In the genomic region with DNA sequence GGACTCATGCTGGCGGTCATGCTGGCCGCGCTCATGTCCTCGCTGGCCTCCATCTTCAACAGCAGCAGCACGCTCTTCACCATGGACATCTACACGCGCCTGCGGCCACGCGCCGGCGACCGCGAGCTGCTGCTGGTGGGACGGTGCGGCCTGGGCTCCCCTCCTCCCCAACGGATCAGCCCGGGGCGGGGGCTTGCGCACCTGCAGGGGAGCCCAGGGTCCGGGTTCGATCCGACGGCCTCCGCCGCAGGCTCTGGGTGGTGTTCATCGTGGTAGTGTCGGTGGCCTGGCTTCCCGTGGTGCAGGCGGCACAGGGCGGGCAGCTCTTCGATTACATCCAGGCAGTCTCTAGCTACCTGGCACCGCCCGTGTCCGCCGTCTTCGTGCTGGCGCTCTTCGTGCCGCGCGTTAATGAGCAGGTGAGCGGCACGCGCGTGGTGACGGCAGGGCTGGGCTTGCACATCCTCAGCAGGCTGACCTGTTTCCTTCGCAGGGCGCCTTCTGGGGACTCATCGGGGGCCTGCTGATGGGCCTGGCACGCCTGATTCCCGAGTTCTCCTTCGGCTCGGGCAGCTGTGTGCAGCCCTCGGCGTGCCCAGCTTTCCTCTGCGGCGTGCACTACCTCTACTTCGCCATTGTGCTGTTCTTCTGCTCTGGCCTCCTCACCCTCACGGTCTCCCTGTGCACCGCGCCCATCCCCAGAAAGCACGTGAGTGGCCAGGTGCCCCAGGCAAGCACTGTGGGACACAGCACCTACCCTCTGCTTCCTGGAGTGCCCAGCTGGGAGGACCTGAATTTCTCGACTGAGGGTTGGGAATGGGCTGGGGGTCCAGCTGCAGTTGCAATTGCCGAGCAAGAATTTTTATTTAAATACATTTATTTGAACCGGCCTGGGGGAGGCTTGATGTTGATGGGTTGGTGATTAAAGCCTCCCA, we compare ENCODE assay signal across 10 cellular contexts. TPM values are rescaled to one million over a fixed set of nuclear protein-coding genes. Genes with fewer than 3 reads are reported as not detected.
DNase-seq lines count a peak whose midpoint lies in the region; ATAC-seq and TF ChIP-seq lines count a peak whose summit lies in the region.
"Had no signal": no experiment of that assay in that cellular context is flagged by ENCODE, and none has a peak within 500 bp of the region (broad histone marks: within the 10 kb centered on the region; RNA-seq: fewer than 3 reads in every experiment).

No MANE protein-coding gene starts in this region.

- peaks cover 8% of the 10 kb centered on the region for H3K36me3 Mint-ChIP-seq in stimulated activated effector memory CD8-positive, alpha-beta T cell treated with anti-CD3 and anti-CD28 coated beads, Interleukin-12 subunit alpha, Interleukin-12 subunit beta, amount 100 ng/mL, for 72 hours

- H3K36me3 ChIP-seq in iPS-20b (ENCODE audit: insufficient read depth, low read depth, low read length), result no peaks in the 10 kb centered on the region; the same call in 1 of the 2 replicates
- peaks cover 0 to 29% of the 10 kb centered on the region in 2 donors for H3K36me3 ChIP-seq in adrenal gland (replicated peaks in 1 of 2)

- no peaks in the 10 kb centered on the region for H3K9me3 Mint-ChIP-seq in stimulated activated effector memory CD8-positive, alpha-beta T cell treated with anti-CD3 and anti-CD28 coated beads, Interleukin-12 subunit alpha, Interleukin-12 subunit beta, amount 100 ng/mL, for 72 hours

- H3K4me1 Mint-ChIP-seq in stimulated activated effector memory CD8-positive, alpha-beta T cell treated with anti-CD3 and anti-CD28 coated beads, Interleukin-12 subunit alpha, Interleukin-12 subunit beta, amount 100 ng/mL, for 72 hours, result peaks cover 7% of the 10 kb centered on the region

- DNase-seq in NCI-H748 (lab: John Stamatoyannopoulos, UW; ENCODE audit: unreplicated experiment), result peak; percentile 49
- DNase-seq in NCI-H748 treated with DMSO at 0.1 percent for 48 hours (lab: John Stamatoyannopoulos, UW), result no peak
- DNase-seq in astrocyte of the cerebellum (ENCODE audit: low read depth), result no peak
- no peak for DNase-seq in stimulated activated effector memory CD8-positive, alpha-beta T cell treated with anti-CD3 and anti-CD28 coated beads, Interleukin-12 subunit alpha, Interleukin-12 subunit beta, amount 100 ng/mL, for 72 hours (ENCODE audit: low spot score in 2 of 2)
- no peak for DNase-seq in stimulated activated CD4-positive, alpha-beta T cell treated with anti-CD3 and anti-CD28 coated beads, Interleukin-4, amount 100 ng/mL, for 1 hour
- DNase-seq in NCI-H187 (lab: John Stamatoyannopoulos, UW), result no peak
- no peak for DNase-seq in adrenal gland
- DNase-seq: NCI-H187 treated with DMSO at 0.1 percent for 48 hours had no signal

- H3K9ac ChIP-seq in iPS-20b (ENCODE audit: low read depth, low read length), result no peak overlapping the region

- in situ Hi-C loops in astrocyte of the cerebellum (cut with HindIII; ENCODE audit: low sequenced_read_pairs), result no loop called here

- H3K4me1 ChIP-seq in iPS-20b (ENCODE audit: insufficient read depth, low read length) (no peaks in the 10 kb centered on the region; the same call in 1 of the 2 replicates), adrenal gland (replicated peaks in 1 of 2) (peaks cover 8 to 16% of the 10 kb centered on the region in 2 donors)

- TF ChIP-seq POLR2A in adrenal gland (IDR thresholded peaks at IDR 0.05), result no peak

- intact Hi-C loops in adrenal gland (cut with DNase I), result loop anchor here in 1 of 2 donors (10.0 kb wide), 1 partner anchor 226 kb away; a partner anchor contains a TSS

- H3K27ac Mint-ChIP-seq in stimulated activated effector memory CD8-positive, alpha-beta T cell treated with anti-CD3 and anti-CD28 coated beads, Interleukin-12 subunit alpha, Interleukin-12 subunit beta, amount 100 ng/mL, for 72 hours, result no peak overlapping the region

- TF ChIP-seq CTCF in astrocyte of the cerebellum (IDR thresholded peaks at IDR 0.05; ENCODE audit: low read depth, low read length, missing control alignments), result no peak
- TF ChIP-seq CTCF in adrenal gland (IDR thresholded peaks at IDR 0.05), result no peak

- no peak overlapping the region for H3K27ac ChIP-seq in iPS-20b (ENCODE audit: low read length)
- no peak overlapping the region for H3K27ac ChIP-seq in adrenal gland

- WGBS in adrenal gland, 4 donors, result 41 to 88% (median 48%) methylated on average over 24 to 66 of the region's 66 CpGs

- no peaks in the 10 kb centered on the region for H3K9me3 ChIP-seq in iPS-20b (ENCODE audit: insufficient read depth, low read depth, low read length)
- H3K9me3 ChIP-seq in adrenal gland (replicated peaks in 1 of 3), result no peaks in the 10 kb centered on the region

- H3K27me3 ChIP-seq in iPS-20b (ENCODE audit: insufficient read depth, low read length), result peaks cover 60% of the 10 kb centered on the region
- H3K27me3 ChIP-seq in adrenal gland, result no peaks in the 10 kb centered on the region

- H3K4me3 ChIP-seq in astrocyte of the cerebellum (ENCODE audit: low read depth, low read length), result peak overlapping the region; percentile 48
- H3K4me3 ChIP-seq in iPS-20b (ENCODE audit: low read length), result peak overlapping the region; percentile 72; the same call in 1 of the 2 replicates
- no peak overlapping the region for H3K4me3 ChIP-seq in adrenal gland

- peak overlapping the region; percentile 80 for H3K4me3 Mint-ChIP-seq in stimulated activated effector memory CD8-positive, alpha-beta T cell treated with anti-CD3 and anti-CD28 coated beads, Interleukin-12 subunit alpha, Interleukin-12 subunit beta, amount 100 ng/mL, for 72 hours

- no peak for ATAC-seq in stimulated activated effector memory CD8-positive, alpha-beta T cell treated with anti-CD3 and anti-CD28 coated beads, Interleukin-12 subunit alpha, Interleukin-12 subunit beta, amount 100 ng/mL, for 72 hours

RNA-seq across cellular contexts. Expression of gene SLC5A2, which starts 6.0 kb away (rescaled TPM):
- total RNA-seq in adrenal gland, result under 1 TPM in 1 of 8 donors, not detected in 7; 0.14 TPM
- 1 to 10 TPM in 2 of 3 donors, not detected in 1; 2.4 to 3.0 TPM for polyA plus RNA-seq in adrenal gland

RNA-seq across cellular contexts. Expression of gene TGFB1I1, which starts 16.9 kb away (rescaled TPM):
- total RNA-seq in adrenal gland, result 10 to 100 TPM; 14.2 to 62.7 (median 34.8) TPM
- polyA plus RNA-seq in adrenal gland, result 10 to 100 TPM; 11.3 to 32.7 (median 29.7) TPM

RNA-seq across cellular contexts. Expression of gene RUSF1, which starts 19.3 kb away (rescaled TPM):
- 10 to 100 TPM; 41.2 to 86.6 (median 66.8) TPM for total RNA-seq in adrenal gland
- 100 to 1,000 TPM in 1 of 3 donors, 10 to 100 TPM in 2; 55.1 to 110 (median 65.1) TPM for polyA plus RNA-seq in adrenal gland

RNA-seq across cellular contexts. Expression of gene ARMC5, which starts 29.6 kb away (rescaled TPM):
- total RNA-seq in adrenal gland, result 10 to 100 TPM in 6 of 8 donors, 1 to 10 TPM in 2; 9.1 to 20.3 (median 12.0) TPM
- polyA plus RNA-seq in adrenal gland, result 10 to 100 TPM in 2 of 3 donors, 1 to 10 TPM in 1; 2.9 to 37.9 (median 24.5) TPM

RNA-seq across cellular contexts. Expression of gene AHSP, which starts 38.8 kb away (rescaled TPM):
- not detected for total RNA-seq in adrenal gland
- polyA plus RNA-seq in adrenal gland, result not detected
- total RNA-seq: lower leg skin had no signal

Comparison
In these comparisons a context has a peak if more than half of its experiments do, and no peak if none do; other contexts are left out.
1. H3K4me3 ChIP-seq: peak in astrocyte of the cerebellum (single experiment) and iPS-20b (single experiment); none in adrenal gland (0 of 4).